8 cellular contexts compared by ENCODE assay signal in the genomic region with DNA sequence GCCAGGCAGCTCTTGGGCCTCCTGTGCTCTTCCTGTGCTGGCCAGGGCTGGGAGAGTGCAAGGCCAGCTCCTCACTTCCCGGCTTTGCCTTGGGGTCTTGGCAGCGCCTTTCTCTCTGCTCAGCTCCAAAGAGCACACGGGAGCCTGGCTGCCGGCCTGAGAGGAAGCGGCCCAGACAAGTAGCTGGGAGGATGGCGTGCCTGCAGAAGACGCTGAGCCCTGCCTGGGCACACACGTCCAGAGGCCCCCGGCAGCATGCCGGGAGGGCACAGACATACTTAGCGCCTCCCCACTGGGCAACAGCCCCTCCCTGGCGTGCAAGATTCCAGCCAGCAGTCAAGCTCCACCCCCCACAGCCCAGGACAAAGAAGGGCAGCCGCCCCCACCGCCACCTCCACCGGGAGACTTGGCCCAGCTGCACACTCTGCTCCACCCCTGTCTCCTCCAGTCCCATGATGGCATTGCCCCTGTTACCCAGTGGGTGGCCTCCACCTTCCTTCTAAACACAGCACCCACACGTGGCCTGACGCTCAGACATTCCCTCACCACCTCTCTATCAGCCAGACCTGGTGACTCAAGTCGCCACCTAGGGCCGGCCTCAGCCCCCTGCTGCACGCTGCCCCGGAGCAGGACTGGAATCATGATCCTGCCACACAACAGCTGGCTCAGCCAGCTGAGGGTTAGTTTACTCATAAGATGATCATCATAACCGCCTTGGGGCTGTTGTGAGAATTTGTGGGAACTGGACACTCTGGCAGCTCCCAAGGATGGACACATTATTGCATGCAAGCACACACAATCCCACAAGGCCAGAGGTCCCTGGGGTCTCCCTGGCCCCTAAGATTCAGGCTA. TPM values are rescaled to one million over a fixed set of nuclear protein-coding genes. Genes with fewer than 3 reads are reported as not detected.
DNase-seq lines count a peak whose midpoint lies in the region; ATAC-seq, FAIRE-seq and TF ChIP-seq lines count a peak whose summit lies in the region.

No MANE protein-coding gene starts in this region.

- no peak overlapping the region for H2BK12ac ChIP-seq in H9 (ENCODE audit: insufficient read length, low read depth, low read length)

- H3K4me1 Mint-ChIP-seq in Caco-2 (ENCODE audit: low read depth, unreplicated experiment): peaks cover 20% of the 10 kb centered on the region
- H3K4me1 Mint-ChIP-seq in H9: peaks cover 35 to 48% of the 10 kb centered on the region in 2 experiments
- H3K4me1 Mint-ChIP-seq in activated CD8-positive, alpha-beta T cell treated with anti-CD3 and anti-CD28 coated beads, Interleukin-2, amount 10 ng/mL, durations not matched to agents 7 days and 5 days (ENCODE audit: low read depth): peaks cover 20% of the 10 kb centered on the region

- H3K4me1 ChIP-seq in Caco-2: peaks cover 31% of the 10 kb centered on the region
- H3K4me1 ChIP-seq in H9 (ENCODE audit: insufficient read depth, low read length): peaks cover 2% of the 10 kb centered on the region; the same call in 1 of the 2 replicates
- peaks cover 16% of the 10 kb centered on the region for H3K4me1 ChIP-seq in endothelial cell of umbilical vein (ENCODE audit: control insufficient read depth, extremely low read depth, insufficient read depth, low read length)
- H3K4me1 ChIP-seq in stomach smooth muscle (ENCODE audit: control insufficient read depth, insufficient read depth, low read length): peaks cover 48% of the 10 kb centered on the region

- TF ChIP-seq POLR2A in endothelial cell of umbilical vein (IDR thresholded peaks at IDR 0.05; ENCODE audit: low read depth, low read length): peak; percentile 71

- intact Hi-C loops in Caco-2 (cut with micrococcal nuclease; ENCODE audit: unreplicated experiment) (no loop called here), endothelial cell of umbilical vein (cut with micrococcal nuclease) (loop anchor here (2.0 kb wide), 1 partner anchor 15 kb away; no protein-coding TSS in a partner anchor)

- no peaks in the 10 kb centered on the region for H3K36me3 Mint-ChIP-seq in Caco-2 (ENCODE audit: insufficient read depth, unreplicated experiment)
- no peaks in the 10 kb centered on the region for H3K36me3 Mint-ChIP-seq in H9 (ENCODE audit: insufficient read depth in 1 of 3, low read depth in 3 of 3)
- no peaks in the 10 kb centered on the region for H3K36me3 Mint-ChIP-seq in activated CD8-positive, alpha-beta T cell treated with anti-CD3 and anti-CD28 coated beads, Interleukin-2, amount 10 ng/mL, durations not matched to agents 7 days and 5 days (ENCODE audit: low read depth)

- H3K23ac ChIP-seq in H9 (ENCODE audit: insufficient read length, low read depth, low read length): no peak overlapping the region

- peak overlapping the region; percentile 27 for H3K4me2 ChIP-seq in H9 (ENCODE audit: insufficient read depth, insufficient read length, low read length)
- H3K4me2 ChIP-seq in endothelial cell of umbilical vein (ENCODE audit: insufficient read depth, low read length): peak overlapping the region; percentile 2

- H3K9me1 ChIP-seq in endothelial cell of umbilical vein (replicated peaks; ENCODE audit: control insufficient read depth, extremely low read depth, insufficient read depth, low read length): no peaks in the 10 kb centered on the region

- H3K4me3 Mint-ChIP-seq in Caco-2 (ENCODE audit: unreplicated experiment) (peak overlapping the region; percentile 36), H9 (peak overlapping the region; percentile 48 to 51; a peak in 4 of 5 replicates)
- H3K4me3 Mint-ChIP-seq in activated CD8-positive, alpha-beta T cell treated with anti-CD3 and anti-CD28 coated beads, Interleukin-2, amount 10 ng/mL, durations not matched to agents 7 days and 5 days: no peak overlapping the region

- no peaks in the 10 kb centered on the region for H3K27me3 ChIP-seq in Caco-2 (replicated peaks; ENCODE audit: control insufficient read depth, insufficient read depth, low read length)
- no peaks in the 10 kb centered on the region for H3K27me3 ChIP-seq in H9 (ENCODE audit: insufficient read depth, low read length)
- H3K27me3 ChIP-seq in endothelial cell of umbilical vein (ENCODE audit: control insufficient read depth in 2 of 2, insufficient read depth in 2 of 2, low read length in 2 of 2): no peaks in the 10 kb centered on the region
- H3K27me3 ChIP-seq in stomach smooth muscle (ENCODE audit: control insufficient read depth in 1 of 2, insufficient read depth in 2 of 2, low read length in 2 of 2): no peaks in the 10 kb centered on the region

- no peak overlapping the region for H2BK15ac ChIP-seq in H9 (ENCODE audit: low read depth, low read length)

- FAIRE-seq in endothelial cell of umbilical vein (lab: Jason Lieb, UNC): peak; percentile 88

- peak; percentile 90 to 91 for TF ChIP-seq CTCF in Caco-2 (IDR thresholded peaks at IDR 0.05; ENCODE audit: insufficient read depth in 1 of 2, low read depth in 1 of 2, low read length in 1 of 2, severe bottlenecking in 1 of 2, unreplicated experiment in 1 of 2)
- peak; percentile 62 for TF ChIP-seq CTCF in H9 (conservative IDR thresholded peaks at IDR 0.05)
- TF ChIP-seq CTCF in endothelial cell of umbilical vein (IDR thresholded peaks at IDR 0.05; ENCODE audit: extremely low read depth in 1 of 2, insufficient read depth in 1 of 2, low read depth in 1 of 2, low read length in 2 of 2): peak; percentile 54 to 72

- CTCF ChIA-PET in Caco-2 (lab: Charles Lee) (interaction anchor here (0.6 to 3.8 kb wide), 16 partner anchors 8 to 317 kb away, joined by 3 to 34 read pairs (median 4); a partner anchor contains a TSS), endothelial cell of umbilical vein (lab: Charles Lee) (interaction anchor here (0.6 to 3.5 kb wide), 23 partner anchors 9 to 323 kb away, joined by 3 to 75 read pairs (median 5); a partner anchor contains a TSS)
- CTCF ChIA-PET in activated CD8-positive, alpha-beta T cell treated with anti-CD3 and anti-CD28 coated beads, Interleukin-2, amount 10 ng/mL, durations not matched to agents 7 days and 5 days (lab: Charles Lee): interaction anchor here (0.7 to 2.4 kb wide), 14 partner anchors 9 to 96 kb away, joined by 3 to 31 read pairs (median 4); a partner anchor contains a TSS

- no peaks in the 10 kb centered on the region for H3K79me2 ChIP-seq in H9 (ENCODE audit: insufficient read depth, low read length)
- no peaks in the 10 kb centered on the region for H3K79me2 ChIP-seq in endothelial cell of umbilical vein (ENCODE audit: control insufficient read depth, insufficient read depth, low read length)

- H2BK20ac ChIP-seq in H9 (ENCODE audit: low read depth, low read length, poor library complexity, severe bottlenecking): no peak overlapping the region

- no peak overlapping the region for H4K5ac ChIP-seq in H9 (ENCODE audit: insufficient read length, low read depth, low read length)

- H4K91ac ChIP-seq in H9 (ENCODE audit: insufficient read length, low read depth, low read length): no peak overlapping the region

- ATAC-seq in activated CD8-positive, alpha-beta T cell treated with anti-CD3 and anti-CD28 coated beads, Interleukin-2, amount 10 ng/mL, durations not matched to agents 7 days and 5 days: peak; percentile 87

- no peak overlapping the region for H2BK5ac ChIP-seq in H9 (ENCODE audit: insufficient read length, low read length)

- no CpG with 5 or more reads among the region's 22 CpGs for WGBS in H9 (ENCODE audit: extremely low coverage, insufficient read length, low lambda C conversion rate)

- H3K18ac ChIP-seq in H9 (ENCODE audit: insufficient read length, low read depth, low read length): peak overlapping the region; percentile 49

- H2BK120ac ChIP-seq in H9 (ENCODE audit: low read depth, low read length, poor library complexity, severe bottlenecking): no peak overlapping the region

- no peak overlapping the region for H4K8ac ChIP-seq in H9 (replicated peaks; ENCODE audit: insufficient read length, low read depth, low read length)

- dilution Hi-C loops in endothelial cell of umbilical vein (cut with MboI; ENCODE audit: extremely low pct_ligation_motif_present, low sequenced_read_pairs): no loop called here

- POLR2A ChIA-PET in Caco-2 (lab: Charles Lee) (interaction anchor here (0.7 kb wide), 1 partner anchor 345 kb away, joined by 3 read pairs; no protein-coding TSS in a partner anchor), endothelial cell of umbilical vein (lab: Charles Lee) (interaction anchor here (1.6 kb wide), 1 partner anchor 26 kb away, joined by 3 read pairs; no protein-coding TSS in a partner anchor)
- POLR2A ChIA-PET in activated CD8-positive, alpha-beta T cell treated with anti-CD3 and anti-CD28 coated beads, Interleukin-2, amount 10 ng/mL, durations not matched to agents 7 days and 5 days (lab: Charles Lee): no interaction called here

- DNase-seq in Caco-2: peak; percentile 85
- DNase-seq in H9: peak; percentile 88
- peak; percentile 36 for DNase-seq in NCI-H345 treated with DMSO at 0.1 percent for 48 hours (lab: John Stamatoyannopoulos, UW; ENCODE audit: unreplicated experiment)
- peak; percentile 52 for DNase-seq in activated CD8-positive, alpha-beta T cell treated with anti-CD3 and anti-CD28 coated beads, Interleukin-2, amount 10 ng/mL, durations not matched to agents 7 days and 5 days
- peak; percentile 84 for DNase-seq in endothelial cell of umbilical vein (ENCODE audit: low read depth, low spot score)
- peak; percentile 43 for DNase-seq in midbrain (lab: John Stamatoyannopoulos, UW)
- DNase-seq in superior temporal gyrus (ENCODE audit: extremely low spot score): no peak

- no peak overlapping the region for H3K4me3 ChIP-seq in Caco-2 (ENCODE audit: low read depth, low read length)
- no peak overlapping the region for H3K4me3 ChIP-seq in endothelial cell of umbilical vein (replicated peaks in 1 of 3; ENCODE audit: insufficient read depth in 1 of 3, low read depth in 1 of 3, low read length in 3 of 3)
- peak overlapping the region; percentile 27 to 57 for H3K4me3 ChIP-seq in stomach smooth muscle (ENCODE audit: low read length in 2 of 2)

- H3K56ac ChIP-seq in H9 (ENCODE audit: insufficient read length, low read depth, low read length): no peak overlapping the region

- H3K9ac ChIP-seq in H9 (ENCODE audit: extremely low read depth, insufficient read length, low read length) (no peak overlapping the region), endothelial cell of umbilical vein (replicated peaks; ENCODE audit: extremely low read depth, insufficient read depth, low read length) (peak overlapping the region; percentile 57), stomach smooth muscle (ENCODE audit: low read length in 2 of 2) (peak overlapping the region; percentile 47)

- no peak overlapping the region for H3K27ac ChIP-seq in H9 (ENCODE audit: insufficient read length, low read depth, low read length)
- peak overlapping the region; percentile 73 for H3K27ac ChIP-seq in endothelial cell of umbilical vein (ENCODE audit: insufficient read depth, low read depth, low read length)
- peak overlapping the region; percentile 89 for H3K27ac ChIP-seq in stomach smooth muscle (ENCODE audit: low read length)

- no peak overlapping the region for H3T11ph ChIP-seq in H9 (ENCODE audit: low read length)

- no peaks in the 10 kb centered on the region for H3K79me1 ChIP-seq in H9 (ENCODE audit: insufficient read depth, low read depth, low read length, poor library complexity, severe bottlenecking)

- peaks cover 4% of the 10 kb centered on the region for H3K23me2 ChIP-seq in H9 (ENCODE audit: insufficient read length, low read depth, low read length, poor library complexity, severe bottlenecking)

- H3K27ac Mint-ChIP-seq in Caco-2 (ENCODE audit: unreplicated experiment): peak overlapping the region; percentile 10
- peak overlapping the region in 2 of 3 experiments; percentile 3 to 97; a peak in 4 of 7 replicates for H3K27ac Mint-ChIP-seq in H9
- no peak overlapping the region for H3K27ac Mint-ChIP-seq in activated CD8-positive, alpha-beta T cell treated with anti-CD3 and anti-CD28 coated beads, Interleukin-2, amount 10 ng/mL, durations not matched to agents 7 days and 5 days

- no peak overlapping the region for H2AK5ac ChIP-seq in H9 (ENCODE audit: insufficient read length, low read length)

- H3K27me3 Mint-ChIP-seq in Caco-2 (ENCODE audit: insufficient read depth, unreplicated experiment): no peaks in the 10 kb centered on the region
- H3K27me3 Mint-ChIP-seq in H9 (ENCODE audit: low read depth): peaks cover 3% of the 10 kb centered on the region
- no peaks in the 10 kb centered on the region for H3K27me3 Mint-ChIP-seq in activated CD8-positive, alpha-beta T cell treated with anti-CD3 and anti-CD28 coated beads, Interleukin-2, amount 10 ng/mL, durations not matched to agents 7 days and 5 days (ENCODE audit: low read depth)

- H3K9me3 ChIP-seq in Caco-2 (no peaks in the 10 kb centered on the region), H9 (ENCODE audit: control insufficient read depth, low read depth, low read length) (no peaks in the 10 kb centered on the region), endothelial cell of umbilical vein (replicated peaks; ENCODE audit: control insufficient read depth, insufficient read depth, low read length) (no peaks in the 10 kb centered on the region), stomach smooth muscle (ENCODE audit: control insufficient read depth in 2 of 2, low read length in 2 of 2) (no peaks in the 10 kb centered on the region)

- H2AFZ ChIP-seq in H9 (ENCODE audit: low read length) (no peak overlapping the region), endothelial cell of umbilical vein (ENCODE audit: low read depth, low read length) (peak overlapping the region; percentile 36)

- no peak overlapping the region for H3K4ac ChIP-seq in H9 (ENCODE audit: low read depth, low read length)

- H4K20me1 ChIP-seq in H9 (ENCODE audit: control insufficient read depth, insufficient read depth, insufficient read length) (no peaks in the 10 kb centered on the region), endothelial cell of umbilical vein (replicated peaks; ENCODE audit: control insufficient read depth, extremely low read depth, insufficient read depth, low read length) (no peaks in the 10 kb centered on the region)

- BruUV-seq in Caco-2 (replicated peaks; lab: Mats Ljungman, UMichigan): no TSS peak
- no TSS peak for BruUV-seq in endothelial cell of umbilical vein (replicated peaks; lab: Mats Ljungman, UMichigan)

- peak overlapping the region; percentile 85 for H3K14ac ChIP-seq in H9 (ENCODE audit: insufficient read depth, low read length)

- H3K9me3 Mint-ChIP-seq in Caco-2 (ENCODE audit: unreplicated experiment) (no peaks in the 10 kb centered on the region), H9 (no peaks in the 10 kb centered on the region; a peak in 1 of 5 replicates)
- H3K9me3 Mint-ChIP-seq in activated CD8-positive, alpha-beta T cell treated with anti-CD3 and anti-CD28 coated beads, Interleukin-2, amount 10 ng/mL, durations not matched to agents 7 days and 5 days (ENCODE audit: insufficient read depth): no peaks in the 10 kb centered on the region

- H3K36me3 ChIP-seq in Caco-2 (ENCODE audit: control insufficient read depth, insufficient read depth, low read length) (no peaks in the 10 kb centered on the region), endothelial cell of umbilical vein (ENCODE audit: control insufficient read depth in 2 of 2, extremely low read depth in 1 of 2, insufficient read depth in 2 of 2, low read length in 2 of 2) (no peaks in the 10 kb centered on the region), stomach smooth muscle (ENCODE audit: control insufficient read depth in 2 of 2, insufficient read depth in 2 of 2, low read length in 2 of 2) (no peaks in the 10 kb centered on the region)

RNA-seq across cellular contexts. Expression of a gene that starts 12.4 kb away (rescaled TPM):
- total RNA-seq in Caco-2 (2022) (not detected in 2 replicates), H9 (2021) (0.24 TPM in 1 of 2 replicates, not detected in the other), endothelial cell of umbilical vein (not detected in 2 replicates)
- not detected for total RNA-seq in activated CD8-positive, alpha-beta T cell treated with anti-CD3 and anti-CD28 coated beads, Interleukin-2, amount 10 ng/mL, durations not matched to agents 7 days and 5 days
- not detected in 2 replicates for polyA plus RNA-seq in endothelial cell of umbilical vein
- not detected in 2 replicates for polyA plus RNA-seq in endothelial cell of umbilical vein (2011; cell fraction: cytosol; rRNA removed)
- not detected in 2 replicates for polyA plus RNA-seq in endothelial cell of umbilical vein (2011; cell fraction: nucleus; rRNA removed)
- polyA plus RNA-seq in endothelial cell of umbilical vein (2012): not detected in 2 replicates
- not detected in 2 replicates for polyA minus RNA-seq in endothelial cell of umbilical vein
- not detected for polyA minus RNA-seq in endothelial cell of umbilical vein (2011; cell fraction: cytosol; rRNA and poly(A)+ RNA removed)
- polyA minus RNA-seq in endothelial cell of umbilical vein (2011; cell fraction: nucleus; rRNA and poly(A)+ RNA removed): not detected in 2 replicates

RNA-seq across cellular contexts. Expression of a gene that starts 23.2 kb away (rescaled TPM):
- total RNA-seq in Caco-2 (2022): 23.4 and 27.3 TPM in 2 replicates
- total RNA-seq in H9 (2021): 104 and 112 TPM in 2 replicates
- under 1 TPM; 0.18 to 0.26 TPM for total RNA-seq in activated CD8-positive, alpha-beta T cell treated with anti-CD3 and anti-CD28 coated beads, Interleukin-2, amount 10 ng/mL, durations not matched to agents 7 days and 5 days
- total RNA-seq in endothelial cell of umbilical vein: 0.07 and 0.23 TPM in 2 replicates
- 0.02 and 0.07 TPM in 2 replicates for polyA plus RNA-seq in endothelial cell of umbilical vein
- polyA plus RNA-seq in endothelial cell of umbilical vein (2011; cell fraction: cytosol; rRNA removed): 0.09 and 0.27 TPM in 2 replicates
- 0.34 and 2.0 TPM in 2 replicates for polyA plus RNA-seq in endothelial cell of umbilical vein (2011; cell fraction: nucleus; rRNA removed)
- 0.35 and 2.1 TPM in 2 replicates for polyA plus RNA-seq in endothelial cell of umbilical vein (2012)
- polyA minus RNA-seq in endothelial cell of umbilical vein: 0.19 and 0.38 TPM in 2 replicates
- polyA minus RNA-seq in endothelial cell of umbilical vein (2011; cell fraction: cytosol; rRNA and poly(A)+ RNA removed): 18.7 TPM
- polyA minus RNA-seq in endothelial cell of umbilical vein (2011; cell fraction: nucleus; rRNA and poly(A)+ RNA removed): 0.14 and 1.6 TPM in 2 replicates

RNA-seq across cellular contexts. Expression of a gene that starts 27.7 kb away (rescaled TPM):
- total RNA-seq in Caco-2 (2022) (74.8 and 76.2 TPM in 2 replicates), H9 (2021) (23.0 and 25.8 TPM in 2 replicates), endothelial cell of umbilical vein (58.3 and 60.2 TPM in 2 replicates)
- total RNA-seq in activated CD8-positive, alpha-beta T cell treated with anti-CD3 and anti-CD28 coated beads, Interleukin-2, amount 10 ng/mL, durations not matched to agents 7 days and 5 days: 100 to 1,000 TPM; 113 to 115 TPM
- 17.7 and 20.1 TPM in 2 replicates for polyA plus RNA-seq in endothelial cell of umbilical vein
- 16.0 and 16.9 TPM in 2 replicates for polyA plus RNA-seq in endothelial cell of umbilical vein (2011; cell fraction: cytosol; rRNA removed)
- 34.5 and 47.2 TPM in 2 replicates for polyA plus RNA-seq in endothelial cell of umbilical vein (2011; cell fraction: nucleus; rRNA removed)
- 29.3 and 35.0 TPM in 2 replicates for polyA plus RNA-seq in endothelial cell of umbilical vein (2012)
- 19.7 and 28.9 TPM in 2 replicates for polyA minus RNA-seq in endothelial cell of umbilical vein
- polyA minus RNA-seq in endothelial cell of umbilical vein (2011; cell fraction: cytosol; rRNA and poly(A)+ RNA removed): 23.5 TPM
- 7.6 and 14.2 TPM in 2 replicates for polyA minus RNA-seq in endothelial cell of umbilical vein (2011; cell fraction: nucleus; rRNA and poly(A)+ RNA removed)

RNA-seq across cellular contexts. Expression of a gene that starts 48.2 kb away (rescaled TPM):
- total RNA-seq in Caco-2 (2022) (2.2 and 3.4 TPM in 2 replicates), H9 (2021) (4.8 and 5.9 TPM in 2 replicates), endothelial cell of umbilical vein (15.6 and 16.1 TPM in 2 replicates)
- under 1 TPM; 0.50 to 0.55 TPM for total RNA-seq in activated CD8-positive, alpha-beta T cell treated with anti-CD3 and anti-CD28 coated beads, Interleukin-2, amount 10 ng/mL, durations not matched to agents 7 days and 5 days
- 6.8 and 9.6 TPM in 2 replicates for polyA plus RNA-seq in endothelial cell of umbilical vein
- polyA plus RNA-seq in endothelial cell of umbilical vein (2011; cell fraction: cytosol; rRNA removed): 3.5 and 5.3 TPM in 2 replicates
- polyA plus RNA-seq in endothelial cell of umbilical vein (2011; cell fraction: nucleus; rRNA removed): 18.2 and 24.4 TPM in 2 replicates
- polyA plus RNA-seq in endothelial cell of umbilical vein (2012): 6.7 and 12.8 TPM in 2 replicates
- polyA minus RNA-seq in endothelial cell of umbilical vein: 5.2 and 7.0 TPM in 2 replicates
- not detected for polyA minus RNA-seq in endothelial cell of umbilical vein (2011; cell fraction: cytosol; rRNA and poly(A)+ RNA removed)
- 5.3 and 9.3 TPM in 2 replicates for polyA minus RNA-seq in endothelial cell of umbilical vein (2011; cell fraction: nucleus; rRNA and poly(A)+ RNA removed)

Comparison
In these comparisons a context has a peak if more than half of its experiments do, and no peak if none do; other contexts are left out.
1. H3K4me3 ChIP-seq: peak in stomach smooth muscle (2 of 2); none in Caco-2 (single experiment) and endothelial cell of umbilical vein (0 of 3).
2. RNA of a gene that starts 23.2 kb away (total RNA-seq): 104 to 112 TPM in H9 and 23.4 to 27.3 TPM in Caco-2; 0.18 to 0.26 TPM in activated CD8-positive, alpha-beta T cell treated with anti-CD3 and anti-CD28 coated beads, Interleukin-2, amount 10 ng/mL, durations not matched to agents 7 days and 5 days and 0.07 to 0.23 TPM in endothelial cell of umbilical vein; every median in the first group is over 10 times any median in the second.
3. Peak in every context shown above with its lines, with median percentiles within 50 percentile points of each other: CTCF ChIP-seq.